ENCODE assay signal across 1 cellular context in genomic region chr19:13150187-13150918, GRCh38.
TF ChIP-seq lines count a peak whose summit lies in the region.

A gene with protein sequence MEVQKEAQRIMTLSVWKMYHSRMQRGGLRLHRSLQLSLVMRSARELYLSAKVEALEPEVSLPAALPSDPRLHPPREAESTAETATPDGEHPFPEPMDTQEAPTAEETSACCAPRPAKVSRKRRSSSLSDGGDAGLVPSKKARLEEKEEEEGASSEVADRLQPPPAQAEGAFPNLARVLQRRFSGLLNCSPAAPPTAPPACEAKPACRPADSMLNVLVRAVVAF (plus strand): TSS chr19:13150411. CDS start chr19:13153187, 2,776 bp downstream.
Gene STX10, minus strand, starts transcription at chr19:13150375. Its CDS starts 202 bp downstream, at chr19:13150173.

TF ChIP-seq in HepG2, 621 proteins besides CTCF, POLR2A, EP300 and RAD21 (continued from another document and continues in another):
- TF ChIP-seq, protein P1, sequence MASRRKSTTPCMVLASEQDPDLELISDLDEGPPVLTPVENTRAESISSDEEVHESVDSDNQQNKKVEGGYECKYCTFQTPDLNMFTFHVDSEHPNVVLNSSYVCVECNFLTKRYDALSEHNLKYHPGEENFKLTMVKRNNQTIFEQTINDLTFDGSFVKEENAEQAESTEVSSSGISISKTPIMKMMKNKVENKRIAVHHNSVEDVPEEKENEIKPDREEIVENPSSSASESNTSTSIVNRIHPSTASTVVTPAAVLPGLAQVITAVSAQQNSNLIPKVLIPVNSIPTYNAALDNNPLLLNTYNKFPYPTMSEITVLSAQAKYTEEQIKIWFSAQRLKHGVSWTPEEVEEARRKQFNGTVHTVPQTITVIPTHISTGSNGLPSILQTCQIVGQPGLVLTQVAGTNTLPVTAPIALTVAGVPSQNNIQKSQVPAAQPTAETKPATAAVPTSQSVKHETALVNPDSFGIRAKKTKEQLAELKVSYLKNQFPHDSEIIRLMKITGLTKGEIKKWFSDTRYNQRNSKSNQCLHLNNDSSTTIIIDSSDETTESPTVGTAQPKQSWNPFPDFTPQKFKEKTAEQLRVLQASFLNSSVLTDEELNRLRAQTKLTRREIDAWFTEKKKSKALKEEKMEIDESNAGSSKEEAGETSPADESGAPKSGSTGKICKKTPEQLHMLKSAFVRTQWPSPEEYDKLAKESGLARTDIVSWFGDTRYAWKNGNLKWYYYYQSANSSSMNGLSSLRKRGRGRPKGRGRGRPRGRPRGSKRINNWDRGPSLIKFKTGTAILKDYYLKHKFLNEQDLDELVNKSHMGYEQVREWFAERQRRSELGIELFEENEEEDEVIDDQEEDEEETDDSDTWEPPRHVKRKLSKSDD (CRISPR knock-in tag; IDR thresholded peaks at IDR 0.05; ENCODE audit: low read depth), result 0 out of 2 replicates have a peak, but pooled peaks have one; percentile 56
- TF ChIP-seq ATRX (CRISPR knock-in tag; IDR thresholded peaks at IDR 0.05; ENCODE audit: borderline replicate concordance) (no peak), ZNF3 (CRISPR knock-in tag; IDR thresholded peaks at IDR 0.05) (no peak), RFX1 (IDR thresholded peaks at IDR 0.05) (no peak), POLR2G (IDR thresholded peaks at IDR 0.05; ENCODE audit: low read depth, low read length) (peak; percentile 71), AHR (CRISPR knock-in tag; IDR thresholded peaks at IDR 0.05) (peak; percentile 66; the same call in 1 of the 2 replicates), CEBPG (CRISPR knock-in tag; IDR thresholded peaks at IDR 0.05) (peak; percentile 52), PAWR (CRISPR knock-in tag; IDR thresholded peaks at IDR 0.05; ENCODE audit: borderline replicate concordance) (no peak), ZNF75D (CRISPR knock-in tag; IDR thresholded peaks at IDR 0.05; ENCODE audit: borderline replicate concordance) (no peak; the same call in 1 of the 2 replicates), NPAS2 (CRISPR knock-in tag; IDR thresholded peaks at IDR 0.05; ENCODE audit: borderline replicate concordance) (no peak), CHD2 (IDR thresholded peaks at IDR 0.05; ENCODE audit: low read depth, low read length) (no peak), ZNF775 (CRISPR knock-in tag; IDR thresholded peaks at IDR 0.05; ENCODE audit: borderline replicate concordance) (no peak), SMYD3 (CRISPR knock-in tag; IDR thresholded peaks at IDR 0.05) (peak; percentile 80; the same call in 1 of the 2 replicates), NFE2L2 (IDR thresholded peaks at IDR 0.05; ENCODE audit: low read length) (no peak), RBAK (CRISPR knock-in tag; IDR thresholded peaks at IDR 0.05) (0 out of 2 replicates have a peak, but pooled peaks have one; percentile 32), ZNF101 (CRISPR knock-in tag; IDR thresholded peaks at IDR 0.05; ENCODE audit: borderline replicate concordance, low read depth) (no peak), HNRNPH1 (optimal IDR thresholded peaks at IDR 0.05; ENCODE audit: low read depth, low read length) (no peak), TERF1 (CRISPR knock-in tag; IDR thresholded peaks at IDR 0.05) (no peak), MAX (IDR thresholded peaks at IDR 0.05) (peak; percentile 82), ATF4 (CRISPR knock-in tag; IDR thresholded peaks at IDR 0.05) (peak in 1 of 2 experiments; percentile 59; a peak in 1 of 4 replicates), MBNL3 (CRISPR knock-in tag; conservative IDR thresholded peaks at IDR 0.05) (no peak), ZNF124 (CRISPR knock-in tag; IDR thresholded peaks at IDR 0.05) (peak; percentile 82; the same call in 1 of the 2 replicates), ZNF672 (CRISPR knock-in tag; IDR thresholded peaks at IDR 0.05) (no peak), ETV6 (CRISPR knock-in tag; conservative IDR thresholded peaks at IDR 0.05) (no peak), ZNF766 (CRISPR knock-in tag; IDR thresholded peaks at IDR 0.05; ENCODE audit: borderline replicate concordance) (peak; percentile 49; the same call in 1 of the 2 replicates), DPF2 (CRISPR knock-in tag; IDR thresholded peaks at IDR 0.05; ENCODE audit: borderline replicate concordance, low read depth) (no peak), PRMT3 (CRISPR knock-in tag; IDR thresholded peaks at IDR 0.05; ENCODE audit: borderline replicate concordance, low read depth) (no peak), GZF1 (CRISPR knock-in tag; IDR thresholded peaks at IDR 0.05) (0 out of 2 replicates have a peak, but pooled peaks have one; percentile 42), ZFP90 (CRISPR knock-in tag; IDR thresholded peaks at IDR 0.05; ENCODE audit: borderline replicate concordance) (peak; percentile 37), TOE1 (CRISPR knock-in tag; IDR thresholded peaks at IDR 0.05) (no peak)
- TF ChIP-seq, protein P2, sequence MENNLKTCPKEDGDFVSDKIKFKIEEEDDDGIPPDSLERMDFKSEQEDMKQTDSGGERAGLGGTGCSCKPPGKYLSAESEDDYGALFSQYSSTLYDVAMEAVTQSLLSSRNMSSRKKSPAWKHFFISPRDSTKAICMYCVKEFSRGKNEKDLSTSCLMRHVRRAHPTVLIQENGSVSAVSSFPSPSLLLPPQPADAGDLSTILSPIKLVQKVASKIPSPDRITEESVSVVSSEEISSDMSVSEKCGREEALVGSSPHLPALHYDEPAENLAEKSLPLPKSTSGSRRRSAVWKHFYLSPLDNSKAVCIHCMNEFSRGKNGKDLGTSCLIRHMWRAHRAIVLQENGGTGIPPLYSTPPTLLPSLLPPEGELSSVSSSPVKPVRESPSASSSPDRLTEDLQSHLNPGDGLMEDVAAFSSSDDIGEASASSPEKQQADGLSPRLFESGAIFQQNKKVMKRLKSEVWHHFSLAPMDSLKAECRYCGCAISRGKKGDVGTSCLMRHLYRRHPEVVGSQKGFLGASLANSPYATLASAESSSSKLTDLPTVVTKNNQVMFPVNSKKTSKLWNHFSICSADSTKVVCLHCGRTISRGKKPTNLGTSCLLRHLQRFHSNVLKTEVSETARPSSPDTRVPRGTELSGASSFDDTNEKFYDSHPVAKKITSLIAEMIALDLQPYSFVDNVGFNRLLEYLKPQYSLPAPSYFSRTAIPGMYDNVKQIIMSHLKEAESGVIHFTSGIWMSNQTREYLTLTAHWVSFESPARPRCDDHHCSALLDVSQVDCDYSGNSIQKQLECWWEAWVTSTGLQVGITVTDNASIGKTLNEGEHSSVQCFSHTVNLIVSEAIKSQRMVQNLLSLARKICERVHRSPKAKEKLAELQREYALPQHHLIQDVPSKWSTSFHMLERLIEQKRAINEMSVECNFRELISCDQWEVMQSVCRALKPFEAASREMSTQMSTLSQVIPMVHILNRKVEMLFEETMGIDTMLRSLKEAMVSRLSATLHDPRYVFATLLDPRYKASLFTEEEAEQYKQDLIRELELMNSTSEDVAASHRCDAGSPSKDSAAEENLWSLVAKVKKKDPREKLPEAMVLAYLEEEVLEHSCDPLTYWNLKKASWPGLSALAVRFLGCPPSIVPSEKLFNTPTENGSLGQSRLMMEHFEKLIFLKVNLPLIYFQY (CRISPR knock-in tag; IDR thresholded peaks at IDR 0.05; ENCODE audit: borderline replicate concordance), result peak; percentile 100
- TF ChIP-seq, protein P3, sequence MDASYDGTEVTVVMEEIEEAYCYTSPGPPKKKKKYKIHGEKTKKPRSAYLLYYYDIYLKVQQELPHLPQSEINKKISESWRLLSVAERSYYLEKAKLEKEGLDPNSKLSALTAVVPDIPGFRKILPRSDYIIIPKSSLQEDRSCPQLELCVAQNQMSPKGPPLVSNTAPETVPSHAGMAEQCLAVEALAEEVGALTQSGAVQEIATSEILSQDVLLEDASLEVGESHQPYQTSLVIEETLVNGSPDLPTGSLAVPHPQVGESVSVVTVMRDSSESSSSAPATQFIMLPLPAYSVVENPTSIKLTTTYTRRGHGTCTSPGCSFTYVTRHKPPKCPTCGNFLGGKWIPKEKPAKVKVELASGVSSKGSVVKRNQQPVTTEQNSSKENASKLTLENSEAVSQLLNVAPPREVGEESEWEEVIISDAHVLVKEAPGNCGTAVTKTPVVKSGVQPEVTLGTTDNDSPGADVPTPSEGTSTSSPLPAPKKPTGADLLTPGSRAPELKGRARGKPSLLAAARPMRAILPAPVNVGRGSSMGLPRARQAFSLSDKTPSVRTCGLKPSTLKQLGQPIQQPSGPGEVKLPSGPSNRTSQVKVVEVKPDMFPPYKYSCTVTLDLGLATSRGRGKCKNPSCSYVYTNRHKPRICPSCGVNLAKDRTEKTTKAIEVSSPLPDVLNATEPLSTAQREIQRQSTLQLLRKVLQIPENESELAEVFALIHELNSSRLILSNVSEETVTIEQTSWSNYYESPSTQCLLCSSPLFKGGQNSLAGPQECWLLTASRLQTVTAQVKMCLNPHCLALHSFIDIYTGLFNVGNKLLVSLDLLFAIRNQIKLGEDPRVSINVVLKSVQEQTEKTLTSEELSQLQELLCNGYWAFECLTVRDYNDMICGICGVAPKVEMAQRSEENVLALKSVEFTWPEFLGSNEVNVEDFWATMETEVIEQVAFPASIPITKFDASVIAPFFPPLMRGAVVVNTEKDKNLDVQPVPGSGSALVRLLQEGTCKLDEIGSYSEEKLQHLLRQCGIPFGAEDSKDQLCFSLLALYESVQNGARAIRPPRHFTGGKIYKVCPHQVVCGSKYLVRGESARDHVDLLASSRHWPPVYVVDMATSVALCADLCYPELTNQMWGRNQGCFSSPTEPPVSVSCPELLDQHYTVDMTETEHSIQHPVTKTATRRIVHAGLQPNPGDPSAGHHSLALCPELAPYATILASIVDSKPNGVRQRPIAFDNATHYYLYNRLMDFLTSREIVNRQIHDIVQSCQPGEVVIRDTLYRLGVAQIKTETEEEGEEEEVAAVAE (CRISPR knock-in tag; IDR thresholded peaks at IDR 0.05; ENCODE audit: borderline replicate concordance), result peak; percentile 54; the same call in 1 of the 2 replicates
- TF ChIP-seq, protein P4, sequence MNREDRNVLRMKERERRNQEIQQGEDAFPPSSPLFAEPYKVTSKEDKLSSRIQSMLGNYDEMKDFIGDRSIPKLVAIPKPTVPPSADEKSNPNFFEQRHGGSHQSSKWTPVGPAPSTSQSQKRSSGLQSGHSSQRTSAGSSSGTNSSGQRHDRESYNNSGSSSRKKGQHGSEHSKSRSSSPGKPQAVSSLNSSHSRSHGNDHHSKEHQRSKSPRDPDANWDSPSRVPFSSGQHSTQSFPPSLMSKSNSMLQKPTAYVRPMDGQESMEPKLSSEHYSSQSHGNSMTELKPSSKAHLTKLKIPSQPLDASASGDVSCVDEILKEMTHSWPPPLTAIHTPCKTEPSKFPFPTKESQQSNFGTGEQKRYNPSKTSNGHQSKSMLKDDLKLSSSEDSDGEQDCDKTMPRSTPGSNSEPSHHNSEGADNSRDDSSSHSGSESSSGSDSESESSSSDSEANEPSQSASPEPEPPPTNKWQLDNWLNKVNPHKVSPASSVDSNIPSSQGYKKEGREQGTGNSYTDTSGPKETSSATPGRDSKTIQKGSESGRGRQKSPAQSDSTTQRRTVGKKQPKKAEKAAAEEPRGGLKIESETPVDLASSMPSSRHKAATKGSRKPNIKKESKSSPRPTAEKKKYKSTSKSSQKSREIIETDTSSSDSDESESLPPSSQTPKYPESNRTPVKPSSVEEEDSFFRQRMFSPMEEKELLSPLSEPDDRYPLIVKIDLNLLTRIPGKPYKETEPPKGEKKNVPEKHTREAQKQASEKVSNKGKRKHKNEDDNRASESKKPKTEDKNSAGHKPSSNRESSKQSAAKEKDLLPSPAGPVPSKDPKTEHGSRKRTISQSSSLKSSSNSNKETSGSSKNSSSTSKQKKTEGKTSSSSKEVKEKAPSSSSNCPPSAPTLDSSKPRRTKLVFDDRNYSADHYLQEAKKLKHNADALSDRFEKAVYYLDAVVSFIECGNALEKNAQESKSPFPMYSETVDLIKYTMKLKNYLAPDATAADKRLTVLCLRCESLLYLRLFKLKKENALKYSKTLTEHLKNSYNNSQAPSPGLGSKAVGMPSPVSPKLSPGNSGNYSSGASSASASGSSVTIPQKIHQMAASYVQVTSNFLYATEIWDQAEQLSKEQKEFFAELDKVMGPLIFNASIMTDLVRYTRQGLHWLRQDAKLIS (CRISPR knock-in tag; IDR thresholded peaks at IDR 0.05), result no peak
- TF ChIP-seq, protein P5, sequence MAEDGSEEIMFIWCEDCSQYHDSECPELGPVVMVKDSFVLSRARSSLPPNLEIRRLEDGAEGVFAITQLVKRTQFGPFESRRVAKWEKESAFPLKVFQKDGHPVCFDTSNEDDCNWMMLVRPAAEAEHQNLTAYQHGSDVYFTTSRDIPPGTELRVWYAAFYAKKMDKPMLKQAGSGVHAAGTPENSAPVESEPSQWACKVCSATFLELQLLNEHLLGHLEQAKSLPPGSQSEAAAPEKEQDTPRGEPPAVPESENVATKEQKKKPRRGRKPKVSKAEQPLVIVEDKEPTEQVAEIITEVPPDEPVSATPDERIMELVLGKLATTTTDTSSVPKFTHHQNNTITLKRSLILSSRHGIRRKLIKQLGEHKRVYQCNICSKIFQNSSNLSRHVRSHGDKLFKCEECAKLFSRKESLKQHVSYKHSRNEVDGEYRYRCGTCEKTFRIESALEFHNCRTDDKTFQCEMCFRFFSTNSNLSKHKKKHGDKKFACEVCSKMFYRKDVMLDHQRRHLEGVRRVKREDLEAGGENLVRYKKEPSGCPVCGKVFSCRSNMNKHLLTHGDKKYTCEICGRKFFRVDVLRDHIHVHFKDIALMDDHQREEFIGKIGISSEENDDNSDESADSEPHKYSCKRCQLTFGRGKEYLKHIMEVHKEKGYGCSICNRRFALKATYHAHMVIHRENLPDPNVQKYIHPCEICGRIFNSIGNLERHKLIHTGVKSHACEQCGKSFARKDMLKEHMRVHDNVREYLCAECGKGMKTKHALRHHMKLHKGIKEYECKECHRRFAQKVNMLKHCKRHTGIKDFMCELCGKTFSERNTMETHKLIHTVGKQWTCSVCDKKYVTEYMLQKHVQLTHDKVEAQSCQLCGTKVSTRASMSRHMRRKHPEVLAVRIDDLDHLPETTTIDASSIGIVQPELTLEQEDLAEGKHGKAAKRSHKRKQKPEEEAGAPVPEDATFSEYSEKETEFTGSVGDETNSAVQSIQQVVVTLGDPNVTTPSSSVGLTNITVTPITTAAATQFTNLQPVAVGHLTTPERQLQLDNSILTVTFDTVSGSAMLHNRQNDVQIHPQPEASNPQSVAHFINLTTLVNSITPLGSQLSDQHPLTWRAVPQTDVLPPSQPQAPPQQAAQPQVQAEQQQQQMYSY (CRISPR knock-in tag; IDR thresholded peaks at IDR 0.05), result no peak
